ENCODE assay signal across 33 cellular contexts in genomic region chr16:25886598-25886997, GRCh38.
"Had no signal": no experiment of that assay in that cellular context is flagged by ENCODE, and none has a peak within 500 bp of the region (broad histone marks: within the 10 kb centered on the region; RNA-seq: fewer than 3 reads in every experiment).

No MANE protein-coding gene starts in this region.

- H3K9me3 ChIP-seq: adrenal gland, body of pancreas, esophagus muscularis mucosa, gastrocnemius medialis, heart left ventricle had no signal

- H3K36me3 ChIP-seq: adrenal gland, esophagus muscularis mucosa, gastrocnemius medialis, heart left ventricle had no signal

- H3K27me3 Mint-ChIP-seq: activated CD4-positive, alpha-beta T cell treated with anti-CD3 and anti-CD28 coated beads, Interleukin-2, amount 10 ng/mL, durations not matched to agents 24 days and 14 days; activated CD8-positive, alpha-beta memory T cell treated with anti-CD3 and anti-CD28 coated beads, Interleukin-2, amount 10 ng/mL, durations not matched to agents 7 days and 5 days had no signal

- H3K27ac Mint-ChIP-seq: activated CD4-positive, alpha-beta memory T cell treated with anti-CD3 and anti-CD28 coated beads for 36 hours; activated CD4-positive, alpha-beta T cell treated with anti-CD3 and anti-CD28 coated beads for 36 hours; activated CD4-positive, alpha-beta T cell treated with anti-CD3 and anti-CD28 coated beads, Interleukin-2, amount 10 ng/mL, durations not matched to agents 24 days and 14 days; activated CD8-positive, alpha-beta memory T cell treated with anti-CD3 and anti-CD28 coated beads, Interleukin-2, amount 10 ng/mL, durations not matched to agents 7 days and 5 days; activated CD8-positive, alpha-beta T cell treated with anti-CD3 and anti-CD28 coated beads, Interleukin-2, amount 10 ng/mL, durations not matched to agents 7 days and 5 days; activated naive CD4-positive, alpha-beta T cell treated with anti-CD3 and anti-CD28 coated beads for 36 hours; activated naive CD4-positive, alpha-beta T cell treated with anti-CD3 and anti-CD28 coated beads, Interleukin-2, amount 50 U/mL, for 24 hours; activated naive CD8-positive, alpha-beta T cell treated with anti-CD3 and anti-CD28 coated beads for 36 hours; activated naive CD8-positive, alpha-beta T cell treated with anti-CD3 and anti-CD28 coated beads, Interleukin-2, amount 50 U/mL, for 24 hours; activated T-helper 1 cell treated with anti-CD3 and anti-CD28 coated beads, Interleukin-12 subunit alpha, Interleukin-12 subunit beta, Interleukin-2, Interleukin-4 antibody, amounts not matched to agents 30 ng/mL and 10 ng/mL and 1 ng/mL, durations not matched to agents 14 hours and 24 hours and 36 hours; activated T-helper 2 cell treated with anti-CD3 and anti-CD28 coated beads, Interferon-gamma antibody, Interleukin-2, Interleukin-4, amounts not matched to agents 10 μg/mL and 5 μg/mL and 100 μg/mL, durations not matched to agents 14 hours and 24 hours and 36 hours; effector memory CD8-positive, alpha-beta T cell had no signal

- H3K4me1 ChIP-seq: adrenal gland, body of pancreas, esophagus muscularis mucosa, foreskin keratinocyte, gastrocnemius medialis, heart left ventricle had no signal

- H3K27me3 ChIP-seq: adrenal gland, body of pancreas, foreskin keratinocyte, gastrocnemius medialis had no signal

- FAIRE-seq: colon had no signal

- H3K4me3 Mint-ChIP-seq: activated CD4-positive, alpha-beta memory T cell treated with anti-CD3 and anti-CD28 coated beads for 36 hours; activated CD4-positive, alpha-beta T cell treated with anti-CD3 and anti-CD28 coated beads for 36 hours; activated CD4-positive, alpha-beta T cell treated with anti-CD3 and anti-CD28 coated beads, Interleukin-2, amount 10 ng/mL, durations not matched to agents 24 days and 14 days; activated CD8-positive, alpha-beta memory T cell treated with anti-CD3 and anti-CD28 coated beads, Interleukin-2, amount 10 ng/mL, durations not matched to agents 7 days and 5 days; activated CD8-positive, alpha-beta T cell treated with anti-CD3 and anti-CD28 coated beads, Interleukin-2, amount 10 ng/mL, durations not matched to agents 7 days and 5 days; activated naive CD4-positive, alpha-beta T cell treated with anti-CD3 and anti-CD28 coated beads for 36 hours; activated naive CD4-positive, alpha-beta T cell treated with anti-CD3 and anti-CD28 coated beads, Interleukin-2, amount 50 U/mL, for 24 hours; activated naive CD8-positive, alpha-beta T cell treated with anti-CD3 and anti-CD28 coated beads for 36 hours; activated naive CD8-positive, alpha-beta T cell treated with anti-CD3 and anti-CD28 coated beads, Interleukin-2, amount 50 U/mL, for 24 hours; activated T-helper 1 cell treated with anti-CD3 and anti-CD28 coated beads, Interleukin-12 subunit alpha, Interleukin-12 subunit beta, Interleukin-2, Interleukin-4 antibody, amounts not matched to agents 30 ng/mL and 10 ng/mL and 1 ng/mL, durations not matched to agents 14 hours and 24 hours and 36 hours; effector memory CD8-positive, alpha-beta T cell had no signal

- H3K4me1 Mint-ChIP-seq: activated CD4-positive, alpha-beta T cell treated with anti-CD3 and anti-CD28 coated beads for 36 hours; activated CD4-positive, alpha-beta T cell treated with anti-CD3 and anti-CD28 coated beads, Interleukin-2, amount 10 ng/mL, durations not matched to agents 24 days and 14 days; activated CD8-positive, alpha-beta memory T cell treated with anti-CD3 and anti-CD28 coated beads, Interleukin-2, amount 10 ng/mL, durations not matched to agents 7 days and 5 days; activated naive CD4-positive, alpha-beta T cell treated with anti-CD3 and anti-CD28 coated beads, Interleukin-2, amount 50 U/mL, for 24 hours; activated naive CD8-positive, alpha-beta T cell treated with anti-CD3 and anti-CD28 coated beads for 36 hours; activated naive CD8-positive, alpha-beta T cell treated with anti-CD3 and anti-CD28 coated beads, Interleukin-2, amount 50 U/mL, for 24 hours had no signal

- H3K4me3 ChIP-seq: adrenal gland, body of pancreas, esophagus muscularis mucosa, gastrocnemius medialis, heart left ventricle had no signal

- DNase-seq: activated CD4-positive, alpha-beta memory T cell treated with anti-CD3 and anti-CD28 coated beads for 36 hours; activated CD4-positive, alpha-beta T cell treated with anti-CD3 and anti-CD28 coated beads for 36 hours; activated CD4-positive, alpha-beta T cell treated with anti-CD3 and anti-CD28 coated beads, Interleukin-2, amount 10 ng/mL, durations not matched to agents 24 days and 14 days; activated CD4-positive, CD25-positive, alpha-beta regulatory T cell; activated CD4-positive, CD25-positive, alpha-beta regulatory T cell treated with anti-CD3 and anti-CD28 coated beads, Interleukin-2, amount 50 U/mL, for 72 hours; activated CD8-positive, alpha-beta memory T cell treated with anti-CD3 and anti-CD28 coated beads, Interleukin-2, amount 10 ng/mL, durations not matched to agents 7 days and 5 days; activated CD8-positive, alpha-beta memory T cell treated with anti-CD3 and anti-CD28 coated beads, Interleukin-2, amount 50 U/mL, for 4 hours; activated CD8-positive, alpha-beta T cell treated with anti-CD3 and anti-CD28 coated beads, Interleukin-2, amount 10 ng/mL, durations not matched to agents 7 days and 5 days; activated effector memory CD4-positive, alpha-beta T cell treated with anti-CD3 and anti-CD28 coated beads, Interleukin-2, amount 50 U/mL, for 16 hours; activated naive CD4-positive, alpha-beta T cell treated with anti-CD3 and anti-CD28 coated beads for 36 hours; activated naive CD8-positive, alpha-beta T cell treated with anti-CD3 and anti-CD28 coated beads for 36 hours; activated naive CD8-positive, alpha-beta T cell treated with anti-CD3 and anti-CD28 coated beads, Interleukin-2, amount 50 U/mL, for 24 hours; activated T-cell treated with anti-CD3 and anti-CD28 coated beads, Interleukin-2, amount 50 U/mL, for 1 hour; activated T-cell treated with anti-CD3 and anti-CD28 coated beads, Interleukin-2, amount 50 U/mL, for 48 hours; adrenal gland; amygdala; aorta; body of pancreas; cortex of kidney; dermis blood vessel endothelial cell; effector CD4-positive, alpha-beta T cell; effector memory CD8-positive, alpha-beta T cell; erythroblast; foreskin keratinocyte; gastrocnemius medialis; glutamatergic neuron; heart left ventricle; T-helper 2 cell had no signal

- H3K36me3 Mint-ChIP-seq: activated CD4-positive, alpha-beta memory T cell treated with anti-CD3 and anti-CD28 coated beads for 36 hours; activated CD8-positive, alpha-beta memory T cell treated with anti-CD3 and anti-CD28 coated beads, Interleukin-2, amount 10 ng/mL, durations not matched to agents 7 days and 5 days; activated naive CD4-positive, alpha-beta T cell treated with anti-CD3 and anti-CD28 coated beads, Interleukin-2, amount 50 U/mL, for 24 hours; activated naive CD8-positive, alpha-beta T cell treated with anti-CD3 and anti-CD28 coated beads for 36 hours had no signal

- H3K27ac ChIP-seq: adrenal gland, body of pancreas, esophagus muscularis mucosa, foreskin keratinocyte, gastrocnemius medialis, heart left ventricle had no signal
